In the genomic region with DNA sequence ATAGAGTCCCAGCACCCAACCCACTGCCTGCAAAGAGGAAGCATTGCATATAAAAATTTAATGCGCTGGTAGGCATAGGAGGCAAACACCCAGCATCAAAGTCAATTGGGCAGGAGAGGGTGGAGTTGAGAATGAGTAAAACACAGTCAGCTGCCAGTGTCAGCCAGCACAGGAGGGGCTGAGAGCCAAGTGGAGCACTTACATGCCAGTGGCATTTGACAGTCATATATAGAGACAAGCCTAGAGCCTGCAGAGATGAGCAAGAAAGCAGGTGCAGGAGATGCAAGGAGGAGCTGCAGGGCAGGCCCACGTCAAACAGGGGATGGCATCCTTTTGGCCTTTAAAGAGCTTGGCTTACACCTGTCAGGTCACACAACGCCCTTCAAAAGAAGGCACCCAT, we compare ENCODE assay signal across 9 cellular contexts. TPM values are rescaled to one million over a fixed set of nuclear protein-coding genes. Genes with fewer than 3 reads are reported as not detected.
DNase-seq lines count a peak whose midpoint lies in the region; ATAC-seq, FAIRE-seq and TF ChIP-seq lines count a peak whose summit lies in the region.
"Had no signal": no experiment of that assay in that cellular context is flagged by ENCODE, and none has a peak within 500 bp of the region (broad histone marks: within the 10 kb centered on the region; RNA-seq: fewer than 3 reads in every experiment).

No MANE protein-coding gene starts in this region.

- H3K36me3 Mint-ChIP-seq in activated CD4-positive, alpha-beta T cell treated with anti-CD3 and anti-CD28 coated beads for 36 hours (ENCODE audit: low read depth), result no peaks in the 10 kb centered on the region

- no peak for TF ChIP-seq POLR2A in thyroid gland (IDR thresholded peaks at IDR 0.05)

- no peak for TF ChIP-seq CTCF in RWPE1 (conservative IDR thresholded peaks at IDR 0.05; ENCODE audit: low read depth)
- no peak for TF ChIP-seq CTCF in thyroid gland (IDR thresholded peaks at IDR 0.05)

- H3K4me1 ChIP-seq in thyroid gland, result peaks cover 0 to 7% of the 10 kb centered on the region in 2 donors

- POLR2A ChIA-PET in activated CD4-positive, alpha-beta T cell treated with anti-CD3 and anti-CD28 coated beads for 36 hours (lab: Charles Lee), result no interaction called here
- POLR2A ChIA-PET in RWPE1 (lab: Yijun Ruan, JAX; ENCODE audit: low non-redundant PET), result no interaction called here

- no peaks in the 10 kb centered on the region for H3K9me3 ChIP-seq in thyroid gland

- H3K4me3 Mint-ChIP-seq in activated CD4-positive, alpha-beta T cell treated with anti-CD3 and anti-CD28 coated beads for 36 hours, result no peak overlapping the region

- no peaks in the 10 kb centered on the region for H3K27me3 ChIP-seq in thyroid gland

- H3K27ac Mint-ChIP-seq in activated CD4-positive, alpha-beta T cell treated with anti-CD3 and anti-CD28 coated beads for 36 hours, result peak overlapping the region; percentile 72

- ATAC-seq in activated CD4-positive, alpha-beta T cell treated with anti-CD3 and anti-CD28 coated beads for 36 hours, result peak; percentile 85
- ATAC-seq in left colon, result peak; percentile 85

- H3K27ac ChIP-seq in RWPE1 (no peak overlapping the region), thyroid gland (no peak overlapping the region)

- 73 to 83% methylated on average over 3 of the region's 3 CpGs for WGBS in thyroid gland, 2 donors

- no peaks in the 10 kb centered on the region for H3K27me3 Mint-ChIP-seq in activated CD4-positive, alpha-beta T cell treated with anti-CD3 and anti-CD28 coated beads for 36 hours

- no peaks in the 10 kb centered on the region for H3K9me3 Mint-ChIP-seq in activated CD4-positive, alpha-beta T cell treated with anti-CD3 and anti-CD28 coated beads for 36 hours (ENCODE audit: low read depth)

- no peak overlapping the region for H3K4me3 ChIP-seq in thyroid gland (replicated peaks in 1 of 3)

- FAIRE-seq in HTR-8/SVneo (lab: Jason Lieb, UNC), result no peak

- no peaks in the 10 kb centered on the region for H3K36me3 ChIP-seq in thyroid gland

- H3K4me1 Mint-ChIP-seq in activated CD4-positive, alpha-beta T cell treated with anti-CD3 and anti-CD28 coated beads for 36 hours, result peaks cover 25% of the 10 kb centered on the region

- CTCF ChIA-PET in activated CD4-positive, alpha-beta T cell treated with anti-CD3 and anti-CD28 coated beads for 36 hours (lab: Charles Lee), result interaction anchor here (1.1 kb wide), 1 partner anchor 141 kb away, joined by 3 read pairs; no protein-coding TSS in a partner anchor
- CTCF ChIA-PET in RWPE1 (lab: Yijun Ruan, JAX), result interaction anchor here (0.8 kb wide), 1 partner anchor 14 kb away, joined by 3 read pairs; no protein-coding TSS in a partner anchor

- DNase-seq in activated CD4-positive, alpha-beta T cell treated with anti-CD3 and anti-CD28 coated beads for 36 hours, result peak; percentile 64
- no peak for DNase-seq in activated CD4-positive, alpha-beta T cell treated with anti-CD3 and anti-CD28 coated beads, Interleukin-2, amount 50 U/mL, for 4 hours
- DNase-seq in NCI-H1092 treated with DMSO at 0.1 percent for 48 hours (lab: John Stamatoyannopoulos, UW), result peak; percentile 32
- peak; percentile 34 for DNase-seq in RWPE1 (ENCODE audit: low spot score)
- DNase-seq in left colon, result peak; percentile 36 to 43
- DNase-seq in mucosa of gallbladder (ENCODE audit: low spot score), result no peak
- DNase-seq in HTR-8/SVneo (ENCODE audit: insufficient read length, low spot score), result no peak
- no peak for DNase-seq in thyroid gland
- DNase-seq: effector CD4-positive, alpha-beta T cell had no signal

- intact Hi-C loops in activated CD4-positive, alpha-beta T cell treated with anti-CD3 and anti-CD28 coated beads for 36 hours (cut with DNase I, micrococcal nuclease), result loop anchor here in 1 of 2 experiments (1.0 to 2.0 kb wide), 2 partner anchors 27 to 61 kb away; a partner anchor contains a TSS
- intact Hi-C loops in left colon (cut with DNase I, micrococcal nuclease), result no loop called here
- intact Hi-C loops in thyroid gland (cut with DNase I), result no loop called here

RNA-seq across cellular contexts. Expression of a gene that starts 27.6 kb away (rescaled TPM):
- 10 to 100 TPM; 30.2 to 37.2 TPM for total RNA-seq in activated CD4-positive, alpha-beta T cell treated with anti-CD3 and anti-CD28 coated beads for 36 hours
- total RNA-seq in left colon (10 to 100 TPM; 66.7 to 87.1 TPM), mucosa of gallbladder (64.5 TPM), thyroid gland (100 to 1,000 TPM; 215 to 324 (median 226) TPM)

Comparison
In these comparisons a context has a peak if more than half of its experiments do, and no peak if none do; other contexts are left out.
1. DNase-seq: peak in activated CD4-positive, alpha-beta T cell treated with anti-CD3 and anti-CD28 coated beads for 36 hours (single experiment), NCI-H1092 treated with DMSO at 0.1 percent for 48 hours (single experiment), RWPE1 (single experiment) and left colon (2 of 2); none in activated CD4-positive, alpha-beta T cell treated with anti-CD3 and anti-CD28 coated beads, Interleukin-2, amount 50 U/mL, for 4 hours (0 of 2), mucosa of gallbladder (single experiment), HTR-8/SVneo (single experiment) and thyroid gland (0 of 2).